ENCODE assay signal across 16 cellular contexts in the genomic region with DNA sequence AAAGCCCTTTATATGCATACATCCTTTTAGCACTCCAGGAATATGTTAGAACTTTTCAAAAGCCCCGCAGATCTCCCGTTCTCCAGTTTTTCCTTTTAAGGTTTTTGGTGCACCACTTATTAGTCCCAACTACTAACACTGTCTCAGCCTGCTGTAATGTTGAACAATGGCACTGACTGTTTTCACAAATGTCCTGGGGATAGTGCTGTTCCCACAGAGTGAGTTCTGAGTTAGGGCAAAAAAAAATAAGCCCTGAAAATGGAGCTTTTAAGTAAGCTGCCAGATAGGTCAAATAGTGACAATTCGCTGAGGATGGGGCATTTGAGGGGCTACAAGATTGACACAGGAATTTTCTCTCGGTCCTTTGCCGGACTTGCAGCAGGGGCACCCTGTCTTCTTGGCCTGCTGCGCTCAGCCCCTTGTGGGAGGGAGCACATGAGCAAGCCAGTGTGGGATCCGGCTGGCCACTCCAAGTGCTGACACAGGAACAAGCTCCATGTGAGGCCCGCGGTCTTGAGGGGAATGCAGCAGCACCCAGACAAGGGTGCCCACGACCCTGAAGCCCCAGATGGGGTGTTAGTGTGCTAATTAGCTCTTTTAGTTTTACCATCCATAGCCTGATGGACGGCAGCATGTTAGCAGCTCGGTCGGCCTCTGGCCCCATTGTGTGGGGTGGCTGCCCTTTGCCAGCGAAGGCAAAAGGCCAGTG.
DNase-seq lines count a peak whose midpoint lies in the region; ATAC-seq, FAIRE-seq and TF ChIP-seq lines count a peak whose summit lies in the region.
"Had no signal": no experiment of that assay in that cellular context is flagged by ENCODE, and none has a peak within 500 bp of the region (broad histone marks: within the 10 kb centered on the region; RNA-seq: fewer than 3 reads in every experiment).

No MANE protein-coding gene starts in this region.

- peak overlapping the region; percentile 57 for H2BK5ac ChIP-seq in H1 (ENCODE audit: low read depth, low read length)

- H3K56ac ChIP-seq in H1 (replicated peaks; ENCODE audit: insufficient read length, low read depth, low read length): no peak overlapping the region

- WGBS in H1 (ENCODE audit: extremely low coverage in 1 of 2, insufficient coverage in 1 of 2, insufficient read length in 1 of 2, insufficient replicate concordance in 2 of 2, low coverage in 1 of 2, low lambda C conversion rate in 2 of 2, missing lambda C conversion rate in 1 of 2), 2 experiments: 73% methylated on average over 14 of the region's 14 CpGs; no CpG with 5 or more reads in 1 of the 2 experiments

- CTCF ChIA-PET in H1 (lab: Charles Lee; ENCODE audit: partially characterized antibody): interaction anchor here (0.9 to 1.0 kb wide), 2 partner anchors 57 to 264 kb away, joined by 3 to 4 read pairs; no protein-coding TSS in a partner anchor

- peaks cover 69% of the 10 kb centered on the region for H3K4me1 ChIP-seq in HUES48 (ENCODE audit: control insufficient read depth, insufficient read depth, low read length)
- H3K4me1 ChIP-seq in H1 (replicated peaks in 1 of 4; ENCODE audit: control insufficient read depth in 3 of 4, insufficient read depth in 4 of 4, low read length in 3 of 4): peaks cover 19 to 39% (median 32%) of the 10 kb centered on the region in 4 experiments
- H3K4me1 ChIP-seq: psoas muscle had no signal

- TF ChIP-seq EP300 in H1 (IDR thresholded peaks at IDR 0.05; ENCODE audit: borderline replicate concordance in 1 of 2, low read depth in 2 of 2, low read length in 2 of 2): no peak

- FAIRE-seq in H1 (lab: Jason Lieb, UNC): no peak
- FAIRE-seq: TTC549 had no signal

- H2BK12ac ChIP-seq in H1 (ENCODE audit: low read depth, low read length): peak overlapping the region; percentile 91

- H3K14ac ChIP-seq in H1 (ENCODE audit: insufficient read length): peak overlapping the region; percentile 66

- H3K4me3 ChIP-seq in HUES48 (ENCODE audit: low read depth, low read length) (peak overlapping the region; percentile 26; the same call in 1 of the 2 replicates), H1 (ENCODE audit: extremely low read depth in 1 of 4, insufficient read depth in 2 of 4, low read depth in 3 of 4, low read length in 4 of 4) (no peak overlapping the region)
- H3K4me3 ChIP-seq: psoas muscle, SK-N-MC had no signal

- peak overlapping the region; percentile 57 for H3K9ac ChIP-seq in HUES48 (ENCODE audit: low read depth, low read length)
- peak overlapping the region in 2 of 4 experiments; percentile 20 to 34; a peak in 1 of 7 replicates for H3K9ac ChIP-seq in H1 (replicated peaks in 1 of 4; ENCODE audit: extremely low read depth in 1 of 4, low read depth in 3 of 4, low read length in 3 of 4)

- no peak for TF ChIP-seq POLR2A in H1 (IDR thresholded peaks at IDR 0.05; ENCODE audit: control extremely low read depth in 1 of 2, low read depth in 2 of 2, low read length in 2 of 2)

- H4K8ac ChIP-seq in H1 (ENCODE audit: extremely low read depth, insufficient read depth, low read length): no peak overlapping the region; the same call in 1 of the 2 replicates

- no peaks in the 10 kb centered on the region for H4K20me1 ChIP-seq in H1 (replicated peaks in 1 of 2; ENCODE audit: control insufficient read depth in 1 of 2, insufficient read depth in 2 of 2, low read length in 2 of 2)

- H3K23ac ChIP-seq in H1 (ENCODE audit: insufficient read length): no peak overlapping the region

- peak in 1 of 2 experiments; percentile 57 for DNase-seq in H1 (ENCODE audit: low read depth in 1 of 2, low spot score in 2 of 2)
- peak; percentile 79 for DNase-seq in islet precursor cell
- peak; percentile 47 for DNase-seq in putamen (ENCODE audit: low spot score)
- no peak for DNase-seq in NCI-H2107 (lab: John Stamatoyannopoulos, UW)
- DNase-seq in NCI-H226: no peak
- DNase-seq in NCI-H1694 (lab: John Stamatoyannopoulos, UW): no peak
- DNase-seq: activated CD8-positive, alpha-beta T cell treated with anti-CD3 and anti-CD28 coated beads for 36 hours; COR-L47; GF-D8; HFFc6; NCI-H1092 treated with DMSO at 0.1 percent for 48 hours had no signal

- H3K36me3 ChIP-seq in HUES48 (ENCODE audit: control insufficient read depth, insufficient read depth, low read length) (peaks cover 2% of the 10 kb centered on the region; the same call in 1 of the 2 replicates), H1 (ENCODE audit: control insufficient read depth in 2 of 4, insufficient read depth in 4 of 4, low read length in 3 of 4) (peaks cover 0 to 9% (median 0%) of the 10 kb centered on the region in 4 experiments; a peak in 2 of 8 replicates)

- no peak for TF ChIP-seq RAD21 in H1 (IDR thresholded peaks at IDR 0.05 in 1 of 2, conservative IDR thresholded peaks at IDR 0.05 in 1 of 2; ENCODE audit: low read depth in 2 of 2, low read length in 2 of 2)

- peak overlapping the region; percentile 77 for H4K5ac ChIP-seq in H1 (ENCODE audit: insufficient read length, low read depth, low read length)

- no peak for ATAC-seq in GM18870 (IDR thresholded peaks at IDR 0.05; ENCODE audit: unreplicated experiment)
- ATAC-seq: activated CD8-positive, alpha-beta T cell treated with anti-CD3 and anti-CD28 coated beads for 36 hours; psoas muscle had no signal

- peak overlapping the region; percentile 77; the same call in 1 of the 2 replicates for H2AK5ac ChIP-seq in H1 (ENCODE audit: low read depth, low read length)

- no peak overlapping the region for H2AFZ ChIP-seq in H1 (ENCODE audit: low read length)

- H3K27ac ChIP-seq in HUES48 (ENCODE audit: low read depth, low read length) (peak overlapping the region; percentile 91), H1 (ENCODE audit: low read depth, low read length) (no peak overlapping the region; the same call in 1 of the 2 replicates)
- H3K27ac ChIP-seq: psoas muscle, SK-N-MC had no signal

- no peak for TF ChIP-seq CTCF in H1 (IDR thresholded peaks at IDR 0.05; ENCODE audit: control extremely low read depth in 1 of 3, insufficient read depth in 1 of 3, low read depth in 1 of 3, low read length in 3 of 3)

- no peak overlapping the region; the same call in 1 of the 2 replicates for H2BK15ac ChIP-seq in H1 (ENCODE audit: low read length)

- peaks cover 11% of the 10 kb centered on the region; the same call in 1 of the 2 replicates for H3K9me3 ChIP-seq in HUES48 (ENCODE audit: control insufficient read depth, insufficient read depth, low read length)
- H3K9me3 ChIP-seq in H1 (ENCODE audit: insufficient read depth in 2 of 2, low read depth in 1 of 2, low read length in 1 of 2): peaks cover 5 to 9% of the 10 kb centered on the region in 2 experiments; a peak in 3 of 4 replicates
- H3K9me3 ChIP-seq: psoas muscle had no signal

- peak overlapping the region; percentile 52 for H3K18ac ChIP-seq in H1 (ENCODE audit: extremely low read depth, low read length)

- peak overlapping the region; percentile 23; the same call in 1 of the 2 replicates for H2BK20ac ChIP-seq in H1 (ENCODE audit: low read length)

- H3K4ac ChIP-seq in H1 (replicated peaks; ENCODE audit: insufficient read length, low read depth, low read length): peak overlapping the region; percentile 74

- peak overlapping the region in 1 of 2 experiments; percentile 37; a peak in 2 of 4 replicates for H3K4me2 ChIP-seq in H1 (ENCODE audit: insufficient read depth in 1 of 2, low read depth in 2 of 2, low read length in 2 of 2)

- peak overlapping the region; percentile 90 for H4K91ac ChIP-seq in H1 (replicated peaks; ENCODE audit: insufficient read length, low read length)

- H2BK120ac ChIP-seq in H1 (replicated peaks; ENCODE audit: low read depth, low read length): peak overlapping the region; percentile 82

- POLR2A ChIA-PET in H1 (lab: Charles Lee; ENCODE audit: partially characterized antibody): interaction anchor here (1.0 to 1.4 kb wide), 4 partner anchors 19 to 33 kb away, joined by 3 to 4 read pairs (median 3); no protein-coding TSS in a partner anchor

- H3K79me2 ChIP-seq in H1 (ENCODE audit: control insufficient read depth in 1 of 2, insufficient read depth in 2 of 2, low read length in 2 of 2): no peaks in the 10 kb centered on the region

- H3K79me1 ChIP-seq in H1 (ENCODE audit: low read depth, low read length): no peaks in the 10 kb centered on the region

- H3K23me2 ChIP-seq in H1 (ENCODE audit: low read depth, low read length): no peaks in the 10 kb centered on the region

- H3K27me3 ChIP-seq in HUES48 (ENCODE audit: control insufficient read depth, insufficient read depth, low read length) (no peaks in the 10 kb centered on the region), H1 (replicated peaks in 1 of 4; ENCODE audit: control insufficient read depth in 3 of 4, extremely low read depth in 1 of 4, insufficient read depth in 3 of 4, low read length in 3 of 4) (no peaks in the 10 kb centered on the region)

TF ChIP-seq in H1, 55 proteins besides CTCF, POLR2A, EP300 and RAD21:
- TF ChIP-seq KDM1A (IDR thresholded peaks at IDR 0.05; ENCODE audit: borderline replicate concordance, low read length) (no peak), ASH2L (IDR thresholded peaks at IDR 0.05; ENCODE audit: low read length) (no peak), RBBP5 (IDR thresholded peaks at IDR 0.05; ENCODE audit: borderline replicate concordance, low read depth, low read length) (no peak), JUN (IDR thresholded peaks at IDR 0.05; ENCODE audit: low read depth, low read length) (no peak), EGR1 (IDR thresholded peaks at IDR 0.05; ENCODE audit: borderline replicate concordance, low read depth, low read length) (no peak), SP4 (IDR thresholded peaks at IDR 0.05; ENCODE audit: low read length) (no peak), KDM5A (IDR thresholded peaks at IDR 0.05; ENCODE audit: low read length) (no peak), TAF1 (IDR thresholded peaks at IDR 0.05; ENCODE audit: low read depth, low read length) (no peak), SIN3A (conservative IDR thresholded peaks at IDR 0.05 in 1 of 2, IDR thresholded peaks at IDR 0.05 in 1 of 2; ENCODE audit: low read depth in 1 of 2, low read length in 2 of 2) (no peak), RFX5 (IDR thresholded peaks at IDR 0.05; ENCODE audit: borderline replicate concordance, low read depth, low read length) (no peak)
- TF ChIP-seq, protein P1, sequence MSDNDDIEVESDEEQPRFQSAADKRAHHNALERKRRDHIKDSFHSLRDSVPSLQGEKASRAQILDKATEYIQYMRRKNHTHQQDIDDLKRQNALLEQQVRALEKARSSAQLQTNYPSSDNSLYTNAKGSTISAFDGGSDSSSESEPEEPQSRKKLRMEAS (IDR thresholded peaks at IDR 0.05): no peak

Comparison
In these comparisons a context has a peak if more than half of its experiments do, and no peak if none do; other contexts are left out.
1. DNase-seq: peak in islet precursor cell (single experiment) and putamen (single experiment); none in NCI-H2107 (single experiment), NCI-H226 (single experiment) and NCI-H1694 (single experiment).